In the genomic region with DNA sequence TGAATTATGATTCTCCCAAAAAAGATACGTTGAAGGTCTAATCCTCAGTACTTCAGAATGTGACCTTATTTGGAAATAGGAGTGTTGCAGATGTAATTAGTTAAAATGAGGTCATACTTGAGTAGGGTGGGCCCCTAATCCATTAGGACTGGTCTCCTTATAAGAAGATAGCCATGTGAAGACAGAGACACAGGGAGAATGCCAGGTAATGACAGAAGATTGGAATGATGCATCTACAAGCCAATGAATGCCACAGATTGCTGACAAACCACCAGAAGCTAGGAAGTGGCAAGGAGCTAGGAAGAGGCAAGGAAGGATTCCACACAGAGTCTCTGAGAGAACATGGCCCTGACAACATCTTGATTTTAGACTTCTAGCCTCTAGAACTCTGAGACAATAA, we compare ENCODE assay signal across 2 cellular contexts.
TF ChIP-seq lines count a peak whose summit lies in the region.

No MANE protein-coding gene starts in this region.

TF ChIP-seq in HEK293, 187 proteins besides CTCF, POLR2A, EP300 and RAD21:
- TF ChIP-seq ZFP69B (tag by site-specific recombination; IDR thresholded peaks at IDR 0.05), result peak; percentile 79
- no peak for TF ChIP-seq ZNF707 (tag by site-specific recombination; IDR thresholded peaks at IDR 0.05)
- TF ChIP-seq, protein P1, sequence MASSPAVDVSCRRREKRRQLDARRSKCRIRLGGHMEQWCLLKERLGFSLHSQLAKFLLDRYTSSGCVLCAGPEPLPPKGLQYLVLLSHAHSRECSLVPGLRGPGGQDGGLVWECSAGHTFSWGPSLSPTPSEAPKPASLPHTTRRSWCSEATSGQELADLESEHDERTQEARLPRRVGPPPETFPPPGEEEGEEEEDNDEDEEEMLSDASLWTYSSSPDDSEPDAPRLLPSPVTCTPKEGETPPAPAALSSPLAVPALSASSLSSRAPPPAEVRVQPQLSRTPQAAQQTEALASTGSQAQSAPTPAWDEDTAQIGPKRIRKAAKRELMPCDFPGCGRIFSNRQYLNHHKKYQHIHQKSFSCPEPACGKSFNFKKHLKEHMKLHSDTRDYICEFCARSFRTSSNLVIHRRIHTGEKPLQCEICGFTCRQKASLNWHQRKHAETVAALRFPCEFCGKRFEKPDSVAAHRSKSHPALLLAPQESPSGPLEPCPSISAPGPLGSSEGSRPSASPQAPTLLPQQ (tag by site-specific recombination; IDR thresholded peaks at IDR 0.05), result peak; percentile 77; the same call in 1 of the 2 replicates

TF ChIP-seq in HepG2, 621 proteins besides CTCF, POLR2A, EP300 and RAD21:
- TF ChIP-seq MEF2D (CRISPR knock-in tag; IDR thresholded peaks at IDR 0.05) (no peak), POLR2AphosphoS2 (IDR thresholded peaks at IDR 0.05; ENCODE audit: low read depth, low read length) (no peak), ZNF10 (CRISPR knock-in tag; IDR thresholded peaks at IDR 0.05; ENCODE audit: borderline replicate concordance, low read depth) (no peak), ZNF772 (CRISPR knock-in tag; IDR thresholded peaks at IDR 0.05) (no peak), ZMYM2 (CRISPR knock-in tag; IDR thresholded peaks at IDR 0.05) (no peak), ZNF335 (CRISPR knock-in tag; IDR thresholded peaks at IDR 0.05) (no peak), GPN1 (CRISPR knock-in tag; IDR thresholded peaks at IDR 0.05; ENCODE audit: borderline replicate concordance) (no peak), TBX3 (IDR thresholded peaks at IDR 0.05; ENCODE audit: borderline replicate concordance) (no peak), RXRA (CRISPR knock-in tag; IDR thresholded peaks at IDR 0.05) (no peak), FOXO1 (CRISPR knock-in tag; IDR thresholded peaks at IDR 0.05) (no peak)
- TF ChIP-seq, protein P2, sequence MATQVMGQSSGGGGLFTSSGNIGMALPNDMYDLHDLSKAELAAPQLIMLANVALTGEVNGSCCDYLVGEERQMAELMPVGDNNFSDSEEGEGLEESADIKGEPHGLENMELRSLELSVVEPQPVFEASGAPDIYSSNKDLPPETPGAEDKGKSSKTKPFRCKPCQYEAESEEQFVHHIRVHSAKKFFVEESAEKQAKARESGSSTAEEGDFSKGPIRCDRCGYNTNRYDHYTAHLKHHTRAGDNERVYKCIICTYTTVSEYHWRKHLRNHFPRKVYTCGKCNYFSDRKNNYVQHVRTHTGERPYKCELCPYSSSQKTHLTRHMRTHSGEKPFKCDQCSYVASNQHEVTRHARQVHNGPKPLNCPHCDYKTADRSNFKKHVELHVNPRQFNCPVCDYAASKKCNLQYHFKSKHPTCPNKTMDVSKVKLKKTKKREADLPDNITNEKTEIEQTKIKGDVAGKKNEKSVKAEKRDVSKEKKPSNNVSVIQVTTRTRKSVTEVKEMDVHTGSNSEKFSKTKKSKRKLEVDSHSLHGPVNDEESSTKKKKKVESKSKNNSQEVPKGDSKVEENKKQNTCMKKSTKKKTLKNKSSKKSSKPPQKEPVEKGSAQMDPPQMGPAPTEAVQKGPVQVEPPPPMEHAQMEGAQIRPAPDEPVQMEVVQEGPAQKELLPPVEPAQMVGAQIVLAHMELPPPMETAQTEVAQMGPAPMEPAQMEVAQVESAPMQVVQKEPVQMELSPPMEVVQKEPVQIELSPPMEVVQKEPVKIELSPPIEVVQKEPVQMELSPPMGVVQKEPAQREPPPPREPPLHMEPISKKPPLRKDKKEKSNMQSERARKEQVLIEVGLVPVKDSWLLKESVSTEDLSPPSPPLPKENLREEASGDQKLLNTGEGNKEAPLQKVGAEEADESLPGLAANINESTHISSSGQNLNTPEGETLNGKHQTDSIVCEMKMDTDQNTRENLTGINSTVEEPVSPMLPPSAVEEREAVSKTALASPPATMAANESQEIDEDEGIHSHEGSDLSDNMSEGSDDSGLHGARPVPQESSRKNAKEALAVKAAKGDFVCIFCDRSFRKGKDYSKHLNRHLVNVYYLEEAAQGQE (IDR thresholded peaks at IDR 0.05; ENCODE audit: borderline replicate concordance in 1 of 2, low read depth in 1 of 2, low read length in 2 of 2), result no peak
- TF ChIP-seq, protein P3, sequence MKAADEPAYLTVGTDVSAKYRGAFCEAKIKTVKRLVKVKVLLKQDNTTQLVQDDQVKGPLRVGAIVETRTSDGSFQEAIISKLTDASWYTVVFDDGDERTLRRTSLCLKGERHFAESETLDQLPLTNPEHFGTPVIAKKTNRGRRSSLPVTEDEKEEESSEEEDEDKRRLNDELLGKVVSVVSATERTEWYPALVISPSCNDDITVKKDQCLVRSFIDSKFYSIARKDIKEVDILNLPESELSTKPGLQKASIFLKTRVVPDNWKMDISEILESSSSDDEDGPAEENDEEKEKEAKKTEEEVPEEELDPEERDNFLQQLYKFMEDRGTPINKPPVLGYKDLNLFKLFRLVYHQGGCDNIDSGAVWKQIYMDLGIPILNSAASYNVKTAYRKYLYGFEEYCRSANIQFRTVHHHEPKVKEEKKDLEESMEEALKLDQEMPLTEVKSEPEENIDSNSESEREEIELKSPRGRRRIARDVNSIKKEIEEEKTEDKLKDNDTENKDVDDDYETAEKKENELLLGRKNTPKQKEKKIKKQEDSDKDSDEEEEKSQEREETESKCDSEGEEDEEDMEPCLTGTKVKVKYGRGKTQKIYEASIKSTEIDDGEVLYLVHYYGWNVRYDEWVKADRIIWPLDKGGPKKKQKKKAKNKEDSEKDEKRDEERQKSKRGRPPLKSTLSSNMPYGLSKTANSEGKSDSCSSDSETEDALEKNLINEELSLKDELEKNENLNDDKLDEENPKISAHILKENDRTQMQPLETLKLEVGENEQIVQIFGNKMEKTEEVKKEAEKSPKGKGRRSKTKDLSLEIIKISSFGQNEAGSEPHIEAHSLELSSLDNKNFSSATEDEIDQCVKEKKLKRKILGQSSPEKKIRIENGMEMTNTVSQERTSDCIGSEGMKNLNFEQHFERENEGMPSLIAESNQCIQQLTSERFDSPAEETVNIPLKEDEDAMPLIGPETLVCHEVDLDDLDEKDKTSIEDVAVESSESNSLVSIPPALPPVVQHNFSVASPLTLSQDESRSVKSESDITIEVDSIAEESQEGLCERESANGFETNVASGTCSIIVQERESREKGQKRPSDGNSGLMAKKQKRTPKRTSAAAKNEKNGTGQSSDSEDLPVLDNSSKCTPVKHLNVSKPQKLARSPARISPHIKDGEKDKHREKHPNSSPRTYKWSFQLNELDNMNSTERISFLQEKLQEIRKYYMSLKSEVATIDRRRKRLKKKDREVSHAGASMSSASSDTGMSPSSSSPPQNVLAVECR (CRISPR knock-in tag; IDR thresholded peaks at IDR 0.05; ENCODE audit: borderline replicate concordance), result no peak
- TF ChIP-seq, protein P4, sequence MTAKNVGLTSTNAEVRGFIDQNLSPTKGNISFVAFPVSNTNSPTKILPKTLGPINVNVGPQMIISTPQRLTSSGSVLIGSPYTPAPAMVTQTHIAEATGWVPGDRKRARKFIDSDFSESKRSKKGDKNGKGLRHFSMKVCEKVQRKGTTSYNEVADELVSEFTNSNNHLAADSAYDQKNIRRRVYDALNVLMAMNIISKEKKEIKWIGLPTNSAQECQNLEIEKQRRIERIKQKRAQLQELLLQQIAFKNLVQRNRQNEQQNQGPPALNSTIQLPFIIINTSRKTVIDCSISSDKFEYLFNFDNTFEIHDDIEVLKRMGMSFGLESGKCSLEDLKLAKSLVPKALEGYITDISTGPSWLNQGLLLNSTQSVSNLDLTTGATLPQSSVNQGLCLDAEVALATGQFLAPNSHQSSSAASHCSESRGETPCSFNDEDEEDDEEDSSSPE (CRISPR knock-in tag; IDR thresholded peaks at IDR 0.05), result no peak
- TF ChIP-seq, protein P5, sequence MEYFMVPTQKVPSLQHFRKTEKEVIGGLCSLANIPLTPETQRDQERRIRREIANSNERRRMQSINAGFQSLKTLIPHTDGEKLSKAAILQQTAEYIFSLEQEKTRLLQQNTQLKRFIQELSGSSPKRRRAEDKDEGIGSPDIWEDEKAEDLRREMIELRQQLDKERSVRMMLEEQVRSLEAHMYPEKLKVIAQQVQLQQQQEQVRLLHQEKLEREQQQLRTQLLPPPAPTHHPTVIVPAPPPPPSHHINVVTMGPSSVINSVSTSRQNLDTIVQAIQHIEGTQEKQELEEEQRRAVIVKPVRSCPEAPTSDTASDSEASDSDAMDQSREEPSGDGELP (IDR thresholded peaks at IDR 0.05; ENCODE audit: borderline replicate concordance, low read depth), result no peak
